1 cellular context compared by ENCODE assay signal in genomic region chr1:54716299-54717047, GRCh38.
TF ChIP-seq lines count a peak whose summit lies in the region.

No MANE protein-coding gene starts in this region.

TF ChIP-seq in H1, 55 proteins besides CTCF, POLR2A, EP300 and RAD21:
- no peak for TF ChIP-seq CHD7 (IDR thresholded peaks at IDR 0.05; ENCODE audit: insufficient replicate concordance, low read length)
- TF ChIP-seq CHD2 (IDR thresholded peaks at IDR 0.05; ENCODE audit: low read length) = no peak
- TF ChIP-seq CTBP2 (IDR thresholded peaks at IDR 0.05; ENCODE audit: borderline replicate concordance, insufficient read depth, insufficient read length, low read length) = no peak
- no peak for TF ChIP-seq SP1 (IDR thresholded peaks at IDR 0.05; ENCODE audit: low read depth, low read length)
- TF ChIP-seq BCL11A (IDR thresholded peaks at IDR 0.05; ENCODE audit: low read depth in 2 of 2, low read length in 2 of 2) = no peak
- no peak for TF ChIP-seq TBP (IDR thresholded peaks at IDR 0.05; ENCODE audit: low read depth, low read length)
